8 cellular contexts compared by ENCODE assay signal in genomic region chr1:161039154-161039545, GRCh38. TPM values are rescaled to one million over a fixed set of nuclear protein-coding genes. Genes with fewer than 3 reads are reported as not detected.
DNase-seq lines count a peak whose midpoint lies in the region; ATAC-seq and TF ChIP-seq lines count a peak whose summit lies in the region.

No MANE protein-coding gene starts in this region.

- H3K27me3 ChIP-seq in BLaER1: no peaks in the 10 kb centered on the region

- H3K27ac Mint-ChIP-seq in IgD-negative memory B cell: peak overlapping the region; percentile 76 to 98 (median 90)
- H3K27ac Mint-ChIP-seq in natural killer cell: peak overlapping the region; percentile 84 to 92

- H3K4me1 ChIP-seq in BLaER1: peaks cover 85% of the 10 kb centered on the region

- H3K27me3 Mint-ChIP-seq in IgD-negative memory B cell (no peaks in the 10 kb centered on the region), natural killer cell (ENCODE audit: low read depth in 2 of 2) (no peaks in the 10 kb centered on the region)

- no peaks in the 10 kb centered on the region for H3K9me3 ChIP-seq in BLaER1

- H4K20me1 ChIP-seq in BLaER1: no peaks in the 10 kb centered on the region

- H3K9ac ChIP-seq in BLaER1: peak overlapping the region; percentile 84

- H3K4me3 ChIP-seq in BLaER1 (peak overlapping the region; percentile 85), choroid plexus epithelial cell (ENCODE audit: low read depth, low read length) (peak overlapping the region; percentile 53)

- H3K4me3 Mint-ChIP-seq in IgD-negative memory B cell (peak overlapping the region; percentile 85 to 98 (median 92)), natural killer cell (peak overlapping the region; percentile 93)

- H3K4me1 Mint-ChIP-seq in IgD-negative memory B cell: peaks cover 16 to 31% (median 29%) of the 10 kb centered on the region in 3 donors
- peaks cover 14 to 51% of the 10 kb centered on the region in 2 donors for H3K4me1 Mint-ChIP-seq in natural killer cell

- TF ChIP-seq CTCF in choroid plexus epithelial cell (conservative IDR thresholded peaks at IDR 0.05; ENCODE audit: low read depth, low read length) (no peak), natural killer cell (IDR thresholded peaks at IDR 0.05) (no peak)

- peaks cover 42% of the 10 kb centered on the region for H3K36me3 ChIP-seq in BLaER1

- peak overlapping the region; percentile 85 for H3K27ac ChIP-seq in BLaER1

- H3K36me3 Mint-ChIP-seq in IgD-negative memory B cell (peaks cover 2% of the 10 kb centered on the region), natural killer cell (no peaks in the 10 kb centered on the region)

- intact Hi-C loops in natural killer cell (cut with micrococcal nuclease): no loop called here

- ATAC-seq in natural killer cell (no peak), GM21515 (IDR thresholded peaks at IDR 0.05; ENCODE audit: unreplicated experiment) (no peak)

- DNase-seq in choroid plexus epithelial cell (ENCODE audit: low read depth): no peak
- no peak for DNase-seq in natural killer cell
- DNase-seq in RKO (ENCODE audit: low spot score): no peak
- DNase-seq in COR-L47 (lab: John Stamatoyannopoulos, UW): no peak
- DNase-seq in activated CD4-positive, alpha-beta T cell treated with anti-CD3 and anti-CD28 coated beads, Interleukin-2, amount 50 U/mL, for 1 hour: no peak

- peak overlapping the region; percentile 85 for H3K4me2 ChIP-seq in BLaER1

- no peaks in the 10 kb centered on the region for H3K9me3 Mint-ChIP-seq in IgD-negative memory B cell
- H3K9me3 Mint-ChIP-seq in natural killer cell: no peaks in the 10 kb centered on the region

RNA-seq across cellular contexts. Expression of gene TSTD1, which starts 0.4 kb away (rescaled TPM):
- polyA plus RNA-seq in IgD-negative memory B cell: 349 TPM
- 10 to 100 TPM; 31.8 to 36.3 (median 34.3) TPM for total RNA-seq in natural killer cell

RNA-seq across cellular contexts. Expression of gene USF1, which starts 6.6 kb away (rescaled TPM):
- polyA plus RNA-seq in IgD-negative memory B cell: 13.5 TPM
- 100 to 1,000 TPM; 113 to 121 (median 114) TPM for total RNA-seq in natural killer cell

RNA-seq across cellular contexts. Expression of gene F11R, which starts 18.2 kb away (rescaled TPM):
- polyA plus RNA-seq in IgD-negative memory B cell: 4.8 TPM
- 10 to 100 TPM; 27.8 to 34.6 (median 30.2) TPM for total RNA-seq in natural killer cell

RNA-seq across cellular contexts. Expression of gene ARHGAP30, which starts 30.5 kb away (rescaled TPM):
- 138 TPM for polyA plus RNA-seq in IgD-negative memory B cell
- total RNA-seq in natural killer cell: 100 to 1,000 TPM; 246 to 310 (median 272) TPM

RNA-seq across cellular contexts. Expression of gene NECTIN4, which starts 50.2 kb away (rescaled TPM):
- polyA plus RNA-seq in IgD-negative memory B cell: not detected
- under 1 TPM in 2 of 3 donors, not detected in 1; 0.07 to 0.09 TPM for total RNA-seq in natural killer cell
